In the genomic region with DNA sequence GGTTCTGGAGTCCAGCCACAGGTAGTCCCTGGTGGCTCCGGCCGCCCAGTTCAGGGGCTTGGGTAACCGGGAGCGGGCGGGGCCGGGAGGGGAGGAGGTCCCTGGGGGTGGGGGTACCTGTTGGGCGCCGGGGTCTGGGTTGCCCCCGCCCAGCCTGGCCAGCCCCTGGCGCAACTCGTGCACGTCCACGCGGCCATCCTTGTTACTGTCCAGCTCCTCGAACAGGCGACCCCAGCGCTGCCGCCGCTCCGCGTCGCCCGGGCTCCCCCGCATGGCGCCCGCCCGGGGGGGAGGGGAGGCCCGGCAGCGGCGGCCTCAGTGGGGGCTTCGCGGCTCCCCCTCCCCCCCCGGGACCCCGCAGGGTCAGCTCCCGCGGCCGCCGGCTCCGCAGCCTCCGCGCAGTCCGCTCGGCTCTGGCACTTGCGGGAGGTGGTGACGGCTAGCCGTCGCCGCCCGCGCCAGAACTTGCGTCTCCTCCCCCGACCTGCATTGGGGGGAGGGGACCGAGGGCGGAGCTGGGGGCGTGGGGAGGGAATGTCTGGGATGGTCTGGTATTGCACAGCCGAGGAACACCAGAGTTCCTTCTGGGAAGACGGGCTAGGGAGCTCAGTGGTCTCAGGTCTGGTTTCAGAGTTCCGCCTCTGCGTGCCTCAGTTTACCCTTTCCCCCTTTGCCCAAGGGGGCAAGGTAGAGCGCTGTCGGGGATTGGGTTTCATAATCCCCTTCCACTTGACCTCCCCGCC, we compare ENCODE assay signal across 8 cellular contexts. TPM values are rescaled to one million over a fixed set of nuclear protein-coding genes. Genes with fewer than 3 reads are reported as not detected.
DNase-seq lines count a peak whose midpoint lies in the region; ATAC-seq, FAIRE-seq and TF ChIP-seq lines count a peak whose summit lies in the region.

Gene SLC25A23 (minus strand): TSS at position 437 of the 743 bp plus-strand sequence. CDS start 164 bp downstream, at position 273.

- H2AFZ ChIP-seq in neural cell (ENCODE audit: low read depth, low read length) = peak within 1 kb of the TSS; percentile 57

- TF ChIP-seq RAD21 in neural cell (conservative IDR thresholded peaks at IDR 0.05) = no peak

- peak within 1 kb of the TSS; percentile 67 for H3K9ac ChIP-seq in neural cell (ENCODE audit: low read length)

- no peaks in the 10 kb centered on the region for H3F3A ChIP-seq in neural cell (ENCODE audit: insufficient read depth, low read length, poor library complexity, severe bottlenecking)

- H3K9me3 ChIP-seq in neural cell (ENCODE audit: low read length) (peaks cover under 1% of the 10 kb centered on the region), tibial artery (peaks cover 0 to 2% (median under 1%) of the 10 kb centered on the region in 3 donors)

- no peak for FAIRE-seq in RCC 7860 (lab: Jason Lieb, UNC)

- no peaks in the 10 kb centered on the region for H4K20me1 ChIP-seq in neural cell (ENCODE audit: insufficient read depth)

- peaks cover 0 to 32% (median 18%) of the 10 kb centered on the region in 4 donors for H3K4me1 ChIP-seq in tibial artery

- H3K36me3 ChIP-seq in neural cell (ENCODE audit: insufficient read depth, low read length) (peaks cover 12% of the 10 kb centered on the region), tibial artery (peaks cover 6 to 28% (median 23%) of the 10 kb centered on the region in 3 donors)

- H3K9me2 ChIP-seq in neural cell (ENCODE audit: insufficient read depth, low read length) = no peaks in the 10 kb centered on the region

- DNase-seq in AML-193 (lab: John Stamatoyannopoulos, UW) (peak; percentile 27 to 31), RCC 7860 (ENCODE audit: low spot score) (peak; percentile 31), foreskin fibroblast (peak; percentile 68 to 87), tibial artery (peak; percentile 42 to 83)
- DNase-seq in activated T-helper 9 cell treated with anti-CD3 and anti-CD28 coated beads, Interleukin-2, amount 50 U/mL, for 16 hours (ENCODE audit: low read depth) = peak; percentile 42

- TF ChIP-seq EP300 in neural cell (conservative IDR thresholded peaks at IDR 0.05; ENCODE audit: poor library complexity, severe bottlenecking) = no peak

- TF ChIP-seq CTCF in foreskin fibroblast (IDR thresholded peaks at IDR 0.05; ENCODE audit: low read depth, low read length) (no peak), neural cell (IDR thresholded peaks at IDR 0.05; ENCODE audit: poor library complexity, severe bottlenecking) (no peak), tibial artery (IDR thresholded peaks at IDR 0.05) (no peak)

- H3K27me3 ChIP-seq in neural cell (ENCODE audit: insufficient read depth, low read depth, low read length) (peaks cover 25% of the 10 kb centered on the region), tibial artery (peaks cover 0 to 17% of the 10 kb centered on the region in 2 donors)

- ATAC-seq in GM18907 (IDR thresholded peaks at IDR 0.05; ENCODE audit: unreplicated experiment) (peak; percentile 38), HG03460 (IDR thresholded peaks at IDR 0.05; ENCODE audit: unreplicated experiment) (peak; percentile 38)

- intact Hi-C loops in tibial artery (cut with DNase I; ENCODE audit: low total_unique reads) = no loop called here

- H3K79me2 ChIP-seq in neural cell (replicated peaks; ENCODE audit: insufficient read depth, low read length) = no peaks in the 10 kb centered on the region

- H3K27ac ChIP-seq in neural cell (ENCODE audit: low read length) = peak within 1 kb of the TSS; percentile 70
- peak within 1 kb of the TSS; percentile 64 to 73 for H3K27ac ChIP-seq in tibial artery

- peak within 1 kb of the TSS; percentile 78 for H3K4me2 ChIP-seq in neural cell (ENCODE audit: low read length)

- peak within 1 kb of the TSS; percentile 65 to 88 for H3K4me3 ChIP-seq in foreskin fibroblast (ENCODE audit: low read depth in 1 of 2, low read length in 2 of 2)
- H3K4me3 ChIP-seq in neural cell (ENCODE audit: low read length) = peak within 1 kb of the TSS; percentile 90
- peak within 1 kb of the TSS; percentile 65 to 72 for H3K4me3 ChIP-seq in tibial artery

TF ChIP-seq in neural cell, 6 proteins besides CTCF, POLR2A, EP300 and RAD21:
- TF ChIP-seq SMC3 (conservative IDR thresholded peaks at IDR 0.05; ENCODE audit: poor library complexity) (no peak), MXI1 (conservative IDR thresholded peaks at IDR 0.05; ENCODE audit: poor library complexity, severe bottlenecking) (peak; percentile 64), TAF1 (IDR thresholded peaks at IDR 0.05; ENCODE audit: low read depth) (no peak), REST (IDR thresholded peaks at IDR 0.05; ENCODE audit: borderline replicate concordance) (peak; percentile 76), EZH2 (IDR thresholded peaks at IDR 0.05; ENCODE audit: borderline replicate concordance, insufficient read depth, low read length, poor library complexity, severe bottlenecking) (no peak)

RNA-seq across cellular contexts. Expression of gene SLC25A23, which starts in this region (rescaled TPM):
- 36.3 and 47.2 TPM in 2 replicates for polyA plus RNA-seq in neural cell
- 55.5 and 56.2 TPM in 2 replicates for polyA minus RNA-seq in neural cell

Comparison
In these comparisons a context has a peak if more than half of its experiments do, and no peak if none do; other contexts are left out.
1. Peak in every context shown above with its lines: DNase-seq, ATAC-seq, H3K4me3 ChIP-seq and H3K27ac ChIP-seq.